In the genomic region with DNA sequence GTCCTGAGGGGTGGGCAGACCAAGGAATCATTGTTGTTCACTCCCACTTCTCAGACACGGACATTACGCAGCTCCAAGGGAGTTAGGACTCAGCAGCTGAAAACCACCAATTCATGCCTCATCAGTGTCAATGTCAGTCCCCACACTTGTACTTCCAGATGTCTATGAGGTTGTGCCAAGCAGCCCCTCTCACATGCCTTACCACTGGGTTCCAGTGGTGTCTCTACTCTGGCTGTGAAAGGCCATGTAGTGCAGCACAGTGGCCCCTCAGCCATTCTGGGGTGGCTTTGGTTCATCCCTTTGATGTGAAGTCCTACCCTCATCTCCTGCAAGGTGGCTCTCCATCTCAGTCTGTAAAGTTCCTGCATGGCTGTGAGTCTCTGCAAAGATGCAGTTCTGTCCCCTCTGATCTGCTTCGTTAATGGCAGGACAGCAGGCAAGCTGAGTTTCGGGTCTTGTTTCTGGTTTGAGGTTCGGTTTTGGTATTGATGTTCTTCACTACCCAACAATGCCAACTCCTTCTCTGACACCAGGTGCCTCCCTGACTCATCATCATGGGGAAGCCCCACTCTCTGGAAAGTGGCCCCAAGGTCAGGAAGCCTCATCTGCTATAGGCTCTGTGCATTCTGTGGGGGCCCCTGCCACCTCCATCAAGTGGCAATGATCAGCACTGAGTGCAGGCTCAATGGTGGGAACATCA, we compare ENCODE assay signal across 14 cellular contexts. TPM values are rescaled to one million over a fixed set of nuclear protein-coding genes. Genes with fewer than 3 reads are reported as not detected.
DNase-seq lines count a peak whose midpoint lies in the region; ATAC-seq and TF ChIP-seq lines count a peak whose summit lies in the region.
"Had no signal": no experiment of that assay in that cellular context is flagged by ENCODE, and none has a peak within 500 bp of the region (broad histone marks: within the 10 kb centered on the region; RNA-seq: fewer than 3 reads in every experiment).

No MANE protein-coding gene starts in this region.

- H3K27me3 Mint-ChIP-seq in chondrocyte (ENCODE audit: low read depth), result no peaks in the 10 kb centered on the region

- no peaks in the 10 kb centered on the region for H3K4me1 ChIP-seq in lower lobe of right lung

- no peak overlapping the region for H3K4me3 Mint-ChIP-seq in chondrocyte (ENCODE audit: unreplicated experiment)
- H3K4me3 Mint-ChIP-seq: naive B cell had no signal

- H3K4me1 Mint-ChIP-seq in chondrocyte (ENCODE audit: low read depth), result peaks cover 39% of the 10 kb centered on the region
- H3K4me1 Mint-ChIP-seq: naive B cell had no signal

- intact Hi-C loops in lower lobe of right lung (cut with DNase I), result no loop called here

- H3K27ac ChIP-seq in lower lobe of right lung, result no peak overlapping the region
- H3K27ac ChIP-seq: heart left ventricle, suprapubic skin had no signal

- no peaks in the 10 kb centered on the region for H3K9me3 ChIP-seq in lower lobe of right lung
- H3K9me3 ChIP-seq: heart left ventricle, suprapubic skin had no signal

- peaks cover 26 to 32% of the 10 kb centered on the region in 2 donors for H3K36me3 Mint-ChIP-seq in activated naive CD4-positive, alpha-beta T cell treated with anti-CD3 and anti-CD28 coated beads, Interleukin-2, amount 50 U/mL, for 72 hours
- H3K36me3 Mint-ChIP-seq in chondrocyte (ENCODE audit: low read depth), result no peaks in the 10 kb centered on the region
- H3K36me3 Mint-ChIP-seq: naive B cell had no signal

- no peaks in the 10 kb centered on the region for H3K36me3 ChIP-seq in lower lobe of right lung
- H3K36me3 ChIP-seq: heart left ventricle, suprapubic skin had no signal

- ATAC-seq in GM19025 (IDR thresholded peaks at IDR 0.05; ENCODE audit: low read depth, unreplicated experiment) (peak; percentile 67), lower lobe of right lung (no peak), HG03045 (IDR thresholded peaks at IDR 0.05; ENCODE audit: unreplicated experiment) (no peak)
- ATAC-seq in activated naive CD4-positive, alpha-beta T cell treated with anti-CD3 and anti-CD28 coated beads, Interleukin-2, amount 50 U/mL, for 72 hours, result peak; percentile 76 to 85
- ATAC-seq: SK-N-SH treated with all-trans-retinoic acid at 6 μM for 48 hours had no signal

- peak; percentile 70 to 72 for DNase-seq in activated CD4-positive, alpha-beta T cell treated with anti-CD3 and anti-CD28 coated beads for 24 hours (ENCODE audit: low read depth in 2 of 2)
- peak; percentile 71 to 86 for DNase-seq in activated naive CD4-positive, alpha-beta T cell treated with anti-CD3 and anti-CD28 coated beads, Interleukin-2, amount 50 U/mL, for 72 hours (ENCODE audit: low spot score in 2 of 2)
- DNase-seq in stimulated activated CD8-positive, alpha-beta memory T cell treated with anti-CD3 and anti-CD28 coated beads, Interleukin-12 subunit alpha, Interleukin-12 subunit beta, amount 100 ng/mL, for 1 hour (ENCODE audit: low read depth), result peak; percentile 39
- DNase-seq in lower lobe of right lung (no peak), chondrocyte (ENCODE audit: low spot score) (no peak), OCI-M2 (lab: John Stamatoyannopoulos, UW; ENCODE audit: unreplicated experiment) (no peak)
- DNase-seq: COR-L47, heart left ventricle, naive B cell, NCI-H187 treated with DMSO at 0.1 percent for 48 hours had no signal

- peak overlapping the region; percentile 57 to 97 for H3K27ac Mint-ChIP-seq in activated naive CD4-positive, alpha-beta T cell treated with anti-CD3 and anti-CD28 coated beads, Interleukin-2, amount 50 U/mL, for 72 hours
- H3K27ac Mint-ChIP-seq in chondrocyte (ENCODE audit: unreplicated experiment), result no peak overlapping the region
- H3K27ac Mint-ChIP-seq: naive B cell had no signal

- peaks cover 0 to 4% of the 10 kb centered on the region in 2 donors for H3K9me3 Mint-ChIP-seq in activated naive CD4-positive, alpha-beta T cell treated with anti-CD3 and anti-CD28 coated beads, Interleukin-2, amount 50 U/mL, for 72 hours
- peaks cover 8% of the 10 kb centered on the region for H3K9me3 Mint-ChIP-seq in chondrocyte (ENCODE audit: low read depth)

- peaks cover 8% of the 10 kb centered on the region for H3K27me3 ChIP-seq in lower lobe of right lung (ENCODE audit: low read depth)

- TF ChIP-seq CTCF in lower lobe of right lung (IDR thresholded peaks at IDR 0.05), result no peak
- TF ChIP-seq CTCF in chondrocyte (IDR thresholded peaks at IDR 0.05), result no peak

- H3K4me3 ChIP-seq in lower lobe of right lung, result no peak overlapping the region
- H3K4me3 ChIP-seq: heart left ventricle, suprapubic skin had no signal

RNA-seq across cellular contexts. Expression of a gene that starts 14.0 kb away (rescaled TPM):
- 10 to 100 TPM; 13.6 to 31.6 TPM for total RNA-seq in activated naive CD4-positive, alpha-beta T cell treated with anti-CD3 and anti-CD28 coated beads, Interleukin-2, amount 50 U/mL, for 72 hours
- total RNA-seq in lower lobe of right lung (114 TPM), chondrocyte (250 to 264 TPM (median 264 TPM) in 3 replicates)

RNA-seq across cellular contexts. Expression of a gene that starts 59.1 kb away (rescaled TPM):
- total RNA-seq in activated naive CD4-positive, alpha-beta T cell treated with anti-CD3 and anti-CD28 coated beads, Interleukin-2, amount 50 U/mL, for 72 hours, result not detected
- total RNA-seq in lower lobe of right lung (394 TPM), chondrocyte (3.7 to 6.1 TPM (median 5.6 TPM) in 3 replicates)

Comparison
In these comparisons a context has a peak if more than half of its experiments do, and no peak if none do; other contexts are left out.
1. ATAC-seq: peak in GM19025 (single experiment) and activated naive CD4-positive, alpha-beta T cell treated with anti-CD3 and anti-CD28 coated beads, Interleukin-2, amount 50 U/mL, for 72 hours (2 of 2); none in lower lobe of right lung (0 of 2) and HG03045 (single experiment).
2. DNase-seq: peak in activated CD4-positive, alpha-beta T cell treated with anti-CD3 and anti-CD28 coated beads for 24 hours (2 of 2), activated naive CD4-positive, alpha-beta T cell treated with anti-CD3 and anti-CD28 coated beads, Interleukin-2, amount 50 U/mL, for 72 hours (2 of 2) and stimulated activated CD8-positive, alpha-beta memory T cell treated with anti-CD3 and anti-CD28 coated beads, Interleukin-12 subunit alpha, Interleukin-12 subunit beta, amount 100 ng/mL, for 1 hour (single experiment); none in lower lobe of right lung (single experiment), chondrocyte (single experiment) and OCI-M2 (single experiment).
3. RNA of a gene that starts 59.1 kb away (total RNA-seq): 394 TPM in lower lobe of right lung (single experiment); 3.7 to 6.1 TPM in chondrocyte and not detected in activated naive CD4-positive, alpha-beta T cell treated with anti-CD3 and anti-CD28 coated beads, Interleukin-2, amount 50 U/mL, for 72 hours; every median in the first group is over 10 times any median in the second.